8 cellular contexts compared by ENCODE assay signal in the genomic region with DNA sequence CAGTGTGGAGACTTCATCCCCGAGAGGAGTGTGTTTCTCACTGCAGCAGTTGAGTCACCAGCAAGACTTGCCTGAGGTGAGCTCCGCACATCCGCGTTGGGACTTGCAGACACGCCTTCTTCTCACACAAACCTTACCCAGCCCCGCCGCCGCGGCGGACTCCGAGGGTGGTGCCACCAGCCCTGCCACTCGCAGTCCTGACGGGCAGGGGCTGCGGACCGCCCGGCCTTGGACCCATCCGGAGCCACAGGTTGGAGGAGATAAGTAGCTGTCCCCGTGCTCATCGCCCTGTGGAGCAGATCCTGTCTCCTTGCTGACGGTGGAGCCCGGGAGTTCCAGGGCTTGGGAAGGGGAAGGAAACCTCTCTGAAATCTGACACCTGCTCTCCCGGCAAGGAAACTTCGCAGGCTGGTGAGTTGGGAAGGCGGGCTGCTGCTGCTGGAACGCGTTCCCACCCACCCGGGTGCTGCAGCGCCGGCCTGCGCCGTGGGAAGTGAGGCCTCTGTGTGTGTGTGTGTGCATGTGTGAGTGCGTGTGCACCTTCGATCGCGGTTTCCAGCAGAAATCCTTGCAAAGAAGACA. TPM values are rescaled to one million over a fixed set of nuclear protein-coding genes. Genes with fewer than 3 reads are reported as not detected.
DNase-seq lines count a peak whose midpoint lies in the region.

TSS of gene RAB27B (plus strand) at position 188 of the 582 bp plus-strand sequence. CDS start 49,109 bp downstream, outside the sequence.

- peak; percentile 17 for DNase-seq in DMS153 treated with DMSO at 0.1 percent for 48 hours (lab: John Stamatoyannopoulos, UW; ENCODE audit: unreplicated experiment)
- DNase-seq in Jurkat, Clone E6-1 (ENCODE audit: low read depth, low spot score), result peak; percentile 12
- peak; percentile 51 for DNase-seq in amniotic stem cell (lab: John Stamatoyannopoulos, UW)
- peak; percentile 50 for DNase-seq in hepatic stellate cell (ENCODE audit: low spot score)
- DNase-seq in putamen (ENCODE audit: low spot score), result peak; percentile 27
- peak; percentile 85 for DNase-seq in ureter (ENCODE audit: low spot score)
- no peak for DNase-seq in superior temporal gyrus (ENCODE audit: extremely low spot score)

- peaks cover 52% of the 10 kb centered on the region for H3K27me3 Mint-ChIP-seq in T-helper 1 cell treated with Interleukin-12 subunit alpha and Interleukin-12 subunit beta and Interleukin-4 antibody, amounts not matched to agents 30 μg/mL and 1 μg/mL, for 36 hours (ENCODE audit: low read depth)

- peak within 1 kb of the TSS; percentile 17 for H3K4me3 ChIP-seq in Jurkat, Clone E6-1 (ENCODE audit: low read length)

- H3K9me3 Mint-ChIP-seq in T-helper 1 cell treated with Interleukin-12 subunit alpha and Interleukin-12 subunit beta and Interleukin-4 antibody, amounts not matched to agents 30 μg/mL and 1 μg/mL, for 36 hours, result peaks cover 9% of the 10 kb centered on the region

- peak within 1 kb of the TSS; percentile 75 for H3K4me3 Mint-ChIP-seq in T-helper 1 cell treated with Interleukin-12 subunit alpha and Interleukin-12 subunit beta and Interleukin-4 antibody, amounts not matched to agents 30 μg/mL and 1 μg/mL, for 36 hours

- H3K36me3 Mint-ChIP-seq in T-helper 1 cell treated with Interleukin-12 subunit alpha and Interleukin-12 subunit beta and Interleukin-4 antibody, amounts not matched to agents 30 μg/mL and 1 μg/mL, for 36 hours (ENCODE audit: low read depth), result peaks cover 2% of the 10 kb centered on the region

- peaks cover 12% of the 10 kb centered on the region for H3K4me1 Mint-ChIP-seq in T-helper 1 cell treated with Interleukin-12 subunit alpha and Interleukin-12 subunit beta and Interleukin-4 antibody, amounts not matched to agents 30 μg/mL and 1 μg/mL, for 36 hours (ENCODE audit: low read depth)

- H3K27ac Mint-ChIP-seq in T-helper 1 cell treated with Interleukin-12 subunit alpha and Interleukin-12 subunit beta and Interleukin-4 antibody, amounts not matched to agents 30 μg/mL and 1 μg/mL, for 36 hours, result no peak within 1 kb of the TSS

RNA-seq across cellular contexts. Expression of gene RAB27B, which starts in this region (rescaled TPM):
- polyA plus RNA-seq in Jurkat, Clone E6-1 (2012; ENCODE audit: insufficient read depth, insufficient read length), result not detected
- total RNA-seq in ureter, result 42.1 TPM
